24 cellular contexts compared by ENCODE assay signal in genomic region chr5:178201221-178201926, GRCh38. TPM values are rescaled to one million over a fixed set of nuclear protein-coding genes. Genes with fewer than 3 reads are reported as not detected.
DNase-seq lines count a peak whose midpoint lies in the region; ATAC-seq, FAIRE-seq and TF ChIP-seq lines count a peak whose summit lies in the region.
"Had no signal": no experiment of that assay in that cellular context is flagged by ENCODE, and none has a peak within 500 bp of the region (broad histone marks: within the 10 kb centered on the region; RNA-seq: fewer than 3 reads in every experiment).

No MANE protein-coding gene starts in this region.

- H4K20me1 ChIP-seq in astrocyte (ENCODE audit: insufficient read depth, low read length), result peaks cover 12% of the 10 kb centered on the region

- POLR2A ChIA-PET in CD4-positive, alpha-beta T cell (lab: Charles Lee), result no interaction called here

- peak overlapping the region; percentile 54 for H3K4me2 ChIP-seq in astrocyte (ENCODE audit: low read length)

- H2AFZ ChIP-seq in astrocyte (ENCODE audit: low read depth, low read length), result no peak overlapping the region

- CTCF ChIA-PET in CD4-positive, alpha-beta T cell (lab: Charles Lee), result interaction anchor here (1.6 kb wide), 1 partner anchor 80 kb away, joined by 4 read pairs; no protein-coding TSS in a partner anchor

- H3K9me3 Mint-ChIP-seq in CD4-positive, alpha-beta T cell, result no peaks in the 10 kb centered on the region
- H3K9me3 Mint-ChIP-seq in astrocyte (ENCODE audit: unreplicated experiment), result no peaks in the 10 kb centered on the region
- no peaks in the 10 kb centered on the region for H3K9me3 Mint-ChIP-seq in nephron
- H3K9me3 Mint-ChIP-seq: activated naive CD4-positive, alpha-beta T cell treated with anti-CD3 and anti-CD28 coated beads, Interleukin-2, amount 50 U/mL, for 72 hours; T-cell had no signal

- peaks cover 13% of the 10 kb centered on the region for H3K4me1 ChIP-seq in astrocyte (ENCODE audit: insufficient read depth, low read length)

- peak overlapping the region; percentile 76 for H3K4me3 Mint-ChIP-seq in CD4-positive, alpha-beta T cell
- H3K4me3 Mint-ChIP-seq in astrocyte (ENCODE audit: unreplicated experiment) (no peak overlapping the region), nephron (peak overlapping the region; percentile 33 to 78 (median 73))

- no peaks in the 10 kb centered on the region for H3K9me3 ChIP-seq in CD4-positive, alpha-beta T cell (ENCODE audit: control insufficient read depth, low read length)
- no peaks in the 10 kb centered on the region for H3K9me3 ChIP-seq in astrocyte (ENCODE audit: insufficient read depth, low read depth, low read length)
- H3K9me3 ChIP-seq: transverse colon had no signal

- intact Hi-C loops in CD4-positive, alpha-beta T cell (cut with DNase I, micrococcal nuclease), result loop anchor here in 1 of 2 experiments (5.0 to 10.0 kb wide), 2 partner anchors 649 to 1557 kb away; partner anchors contain the start of genes FAM193B and TSPAN17

- peaks cover 4% of the 10 kb centered on the region for H3K27me3 Mint-ChIP-seq in CD4-positive, alpha-beta T cell
- H3K27me3 Mint-ChIP-seq in astrocyte (ENCODE audit: low read depth, unreplicated experiment) (peaks cover 7% of the 10 kb centered on the region), nephron (ENCODE audit: low read depth) (peaks cover 7% of the 10 kb centered on the region)
- H3K27me3 Mint-ChIP-seq: B cell had no signal

- FAIRE-seq in astrocyte (lab: Jason Lieb, UNC), result no peak

- no peak for DNase-seq in CD4-positive, alpha-beta T cell
- DNase-seq in HCEC 1CT, result peak; percentile 34
- DNase-seq in astrocyte (ENCODE audit: low read depth), result peak; percentile 34
- no peak for DNase-seq in SKM-1 (lab: John Stamatoyannopoulos, UW; ENCODE audit: unreplicated experiment)
- DNase-seq in NCI-H2196 treated with DMSO at 0.1 percent for 48 hours (lab: John Stamatoyannopoulos, UW; ENCODE audit: unreplicated experiment), result no peak
- DNase-seq: activated CD4-positive, alpha-beta T cell treated with anti-CD3 and anti-CD28 coated beads, Interleukin-2, amount 50 U/mL, for 4 hours; brain microvascular endothelial cell; Calu3; GOT3; mesendoderm; naive thymus-derived CD4-positive, alpha-beta T cell; NCI-H187; stimulated activated CD4-positive, alpha-beta T cell treated with anti-CD3 and anti-CD28 coated beads, Interleukin-2, amount 100 ng/mL, for 24 hours; stimulated activated naive CD8-positive, alpha-beta T cell treated with anti-CD3 and anti-CD28 coated beads, Interleukin-15, Interleukin-2, amounts not matched to agents 100 U/mL and 50 U/mL, for 24 hours; T-cell; transverse colon had no signal

- H3K4me3 ChIP-seq in astrocyte (ENCODE audit: insufficient read depth, low read depth, low read length), result no peak overlapping the region
- H3K4me3 ChIP-seq: transverse colon had no signal

- peak overlapping the region; percentile 9 for H3K27ac Mint-ChIP-seq in CD4-positive, alpha-beta T cell
- H3K27ac Mint-ChIP-seq in astrocyte (ENCODE audit: unreplicated experiment) (no peak overlapping the region), nephron (peak overlapping the region in 1 of 3 experiments; percentile 74)
- H3K27ac Mint-ChIP-seq: activated naive CD4-positive, alpha-beta T cell treated with anti-CD3 and anti-CD28 coated beads, Interleukin-2, amount 50 U/mL, for 72 hours; B cell; T-cell had no signal

- no peaks in the 10 kb centered on the region for H3K27me3 ChIP-seq in CD4-positive, alpha-beta T cell (ENCODE audit: control insufficient read depth, insufficient read depth, low read length)
- no peaks in the 10 kb centered on the region for H3K27me3 ChIP-seq in astrocyte (ENCODE audit: insufficient read depth, low read length)
- H3K27me3 ChIP-seq: brain microvascular endothelial cell, transverse colon had no signal

- peaks cover 16% of the 10 kb centered on the region for H3K36me3 Mint-ChIP-seq in CD4-positive, alpha-beta T cell (ENCODE audit: low read depth)
- H3K36me3 Mint-ChIP-seq in astrocyte (ENCODE audit: low read depth, unreplicated experiment), result peaks cover 1% of the 10 kb centered on the region
- peaks cover 14% of the 10 kb centered on the region for H3K36me3 Mint-ChIP-seq in nephron (ENCODE audit: low read depth)

- H3K9ac ChIP-seq in astrocyte (ENCODE audit: low read length), result no peak overlapping the region

- TF ChIP-seq CTCF in CD4-positive, alpha-beta T cell (IDR thresholded peaks at IDR 0.05), result no peak
- no peak for TF ChIP-seq CTCF in astrocyte (IDR thresholded peaks at IDR 0.05; ENCODE audit: insufficient read depth, low read depth, low read length)
- no peak for TF ChIP-seq CTCF in nephron (IDR thresholded peaks at IDR 0.05; ENCODE audit: unreplicated experiment in 3 of 3)

- no peak for ATAC-seq in CD4-positive, alpha-beta T cell (ENCODE audit: poor library complexity)
- no peak for ATAC-seq in activated CD4-positive, CD25-positive, alpha-beta regulatory T cell treated with anti-CD3 and anti-CD28 coated beads, Interleukin-2, amount 50 U/mL, for 24 hours
- ATAC-seq: activated naive CD4-positive, alpha-beta T cell treated with anti-CD3 and anti-CD28 coated beads, Interleukin-2, amount 50 U/mL, for 72 hours; naive thymus-derived CD4-positive, alpha-beta T cell; stimulated activated naive CD8-positive, alpha-beta T cell treated with anti-CD3 and anti-CD28 coated beads, Interleukin-15, Interleukin-2, amounts not matched to agents 100 U/mL and 50 U/mL, for 24 hours; T-cell had no signal

- H3K79me2 ChIP-seq in astrocyte (ENCODE audit: insufficient read depth, low read length), result peaks cover 24% of the 10 kb centered on the region

- H3K36me3 ChIP-seq in astrocyte (ENCODE audit: insufficient read depth, low read length), result peaks cover 8% of the 10 kb centered on the region
- H3K36me3 ChIP-seq: transverse colon had no signal

- H3K4me1 Mint-ChIP-seq in CD4-positive, alpha-beta T cell (ENCODE audit: low read depth), result peaks cover 15% of the 10 kb centered on the region
- H3K4me1 Mint-ChIP-seq in astrocyte (ENCODE audit: low read depth, unreplicated experiment) (peaks cover 15% of the 10 kb centered on the region), nephron (peaks cover 20% of the 10 kb centered on the region)

- H3K27ac ChIP-seq in CD4-positive, alpha-beta T cell (ENCODE audit: low read depth, low read length), result no peak overlapping the region
- H3K27ac ChIP-seq in astrocyte (ENCODE audit: low read depth, low read length), result no peak overlapping the region
- H3K27ac ChIP-seq: brain microvascular endothelial cell had no signal

RNA-seq across cellular contexts. Expression of gene HNRNPAB, which starts 3.0 kb away (rescaled TPM):
- 10 to 100 TPM; 63.6 to 68.9 TPM for total RNA-seq in CD4-positive, alpha-beta T cell
- 184 and 199 TPM in 2 replicates for total RNA-seq in astrocyte

RNA-seq across cellular contexts. Expression of gene GMCL2, which starts 14.2 kb away (rescaled TPM):
- not detected for total RNA-seq in CD4-positive, alpha-beta T cell
- not detected in 2 replicates for total RNA-seq in astrocyte
- total RNA-seq: activated naive CD4-positive, alpha-beta T cell treated with anti-CD3 and anti-CD28 coated beads, Interleukin-2, amount 50 U/mL, for 72 hours; B cell; Calu3; endothelial cell of umbilical vein; kidney epithelial cell; naive thymus-derived CD4-positive, alpha-beta T cell; posterior vena cava; skeletal muscle tissue; T-cell; transverse colon had no signal

RNA-seq across cellular contexts. Expression of gene PHYKPL, which starts 31.2 kb away (rescaled TPM):
- total RNA-seq in CD4-positive, alpha-beta T cell, result 10 to 100 TPM; 90.9 to 92.8 TPM
- 26.5 and 27.5 TPM in 2 replicates for total RNA-seq in astrocyte

RNA-seq across cellular contexts. Expression of gene NHP2, which starts 47.7 kb away (rescaled TPM):
- total RNA-seq in CD4-positive, alpha-beta T cell, result 10 to 100 TPM; 42.2 to 44.5 TPM
- 135 and 149 TPM in 2 replicates for total RNA-seq in astrocyte

Comparison
In these comparisons a context has a peak if more than half of its experiments do, and no peak if none do; other contexts are left out.
1. DNase-seq: peak in HCEC 1CT (single experiment) and astrocyte (single experiment); none in CD4-positive, alpha-beta T cell (0 of 10), SKM-1 (single experiment) and NCI-H2196 treated with DMSO at 0.1 percent for 48 hours (single experiment).